Comparison of ENCODE assay signal across 9 cellular contexts in genomic region chr19:18091217-18091608, GRCh38. TPM values are rescaled to one million over a fixed set of nuclear protein-coding genes. Genes with fewer than 3 reads are reported as not detected.
DNase-seq lines count a peak whose midpoint lies in the region; ATAC-seq and TF ChIP-seq lines count a peak whose summit lies in the region.
"Had no signal": no experiment of that assay in that cellular context is flagged by ENCODE, and none has a peak within 500 bp of the region (broad histone marks: within the 10 kb centered on the region; RNA-seq: fewer than 3 reads in every experiment).

No MANE protein-coding gene starts in this region.

- TF ChIP-seq POLR2A in uterus (IDR thresholded peaks at IDR 0.05): no peak

- intact Hi-C loops in left lung (cut with DNase I): no loop called here
- intact Hi-C loops in uterus (cut with DNase I; ENCODE audit: low total_unique reads): no loop called here

- H3K4me1 ChIP-seq in left lung (peaks cover 0 to 56% of the 10 kb centered on the region in 2 donors), uterus (no peaks in the 10 kb centered on the region)

- DNase-seq in SIG-M5 treated with dmso at 0.1 percent for 504 hours (lab: John Stamatoyannopoulos, UW; ENCODE audit: unreplicated experiment) (peak; percentile 84), SIG-M5 (lab: John Stamatoyannopoulos, UW) (no peak), activated T-cell treated with anti-CD3 and anti-CD28 coated beads for 48 hours (ENCODE audit: low read depth) (peak; percentile 78), left lung (peak; percentile 87 to 91), uterus (no peak), RWPE1 (ENCODE audit: low spot score) (no peak)
- peak; percentile 84 to 85 for DNase-seq in stimulated activated CD8-positive, alpha-beta memory T cell treated with anti-CD3 and anti-CD28 coated beads, Interleukin-7, amount 100 ng/mL, for 4 hours (ENCODE audit: low read depth in 2 of 2)

- H3K27me3 ChIP-seq in left lung: no peaks in the 10 kb centered on the region
- H3K27me3 ChIP-seq in uterus: no peaks in the 10 kb centered on the region

- POLR2A ChIA-PET in RWPE1 (lab: Yijun Ruan, JAX; ENCODE audit: low non-redundant PET): interaction anchor here (0.7 kb wide), 1 partner anchor 230 kb away, joined by 5 read pairs; no protein-coding TSS in a partner anchor

- peak; percentile 64 for ATAC-seq in left lung
- no peak for ATAC-seq in HG03432 (IDR thresholded peaks at IDR 0.05; ENCODE audit: unreplicated experiment)

- H3K4me3 ChIP-seq in left lung (no peak overlapping the region), uterus (no peak overlapping the region)

- H3K27ac ChIP-seq in left lung (peak overlapping the region; percentile 78 to 97), uterus (no peak overlapping the region), RWPE1 (no peak overlapping the region)
- H3K27ac ChIP-seq: 22Rv1 had no signal

- TF ChIP-seq CTCF in left lung (IDR thresholded peaks at IDR 0.05) (no peak), uterus (IDR thresholded peaks at IDR 0.05) (no peak), RWPE1 (conservative IDR thresholded peaks at IDR 0.05; ENCODE audit: low read depth) (no peak)

- H3K9me3 ChIP-seq in left lung (no peaks in the 10 kb centered on the region), uterus (no peaks in the 10 kb centered on the region)

- CTCF ChIA-PET in RWPE1 (lab: Yijun Ruan, JAX): no interaction called here

- no peaks in the 10 kb centered on the region for H3K36me3 ChIP-seq in left lung
- H3K36me3 ChIP-seq in uterus: no peaks in the 10 kb centered on the region

RNA-seq across cellular contexts. Expression of gene IL12RB1, which starts 4.5 kb away (rescaled TPM):
- total RNA-seq in left lung: 1 to 10 TPM; 3.1 to 5.4 TPM
- 1 to 10 TPM in 1 of 4 donors, under 1 TPM in 2, not detected in 1; 0.41 to 6.5 (median 0.61) TPM for total RNA-seq in uterus

RNA-seq across cellular contexts. Expression of gene MAST3, which starts 6.4 kb away (rescaled TPM):
- total RNA-seq in left lung: 10 to 100 TPM; 17.0 to 30.3 TPM
- 10 to 100 TPM in 1 of 4 donors, 1 to 10 TPM in 2, under 1 TPM in 1; 0.59 to 22.5 (median 3.8) TPM for total RNA-seq in uterus

Comparison
In these comparisons a context has a peak if more than half of its experiments do, and no peak if none do; other contexts are left out.
1. DNase-seq: peak in SIG-M5 treated with dmso at 0.1 percent for 504 hours (single experiment), activated T-cell treated with anti-CD3 and anti-CD28 coated beads for 48 hours (single experiment), left lung (2 of 2) and stimulated activated CD8-positive, alpha-beta memory T cell treated with anti-CD3 and anti-CD28 coated beads, Interleukin-7, amount 100 ng/mL, for 4 hours (2 of 2); none in SIG-M5 (single experiment), uterus (0 of 2) and RWPE1 (single experiment).
2. H3K27ac ChIP-seq: peak in left lung (2 of 2); none in uterus (0 of 2) and RWPE1 (single experiment).